15 cellular contexts compared by ENCODE assay signal in the genomic region with DNA sequence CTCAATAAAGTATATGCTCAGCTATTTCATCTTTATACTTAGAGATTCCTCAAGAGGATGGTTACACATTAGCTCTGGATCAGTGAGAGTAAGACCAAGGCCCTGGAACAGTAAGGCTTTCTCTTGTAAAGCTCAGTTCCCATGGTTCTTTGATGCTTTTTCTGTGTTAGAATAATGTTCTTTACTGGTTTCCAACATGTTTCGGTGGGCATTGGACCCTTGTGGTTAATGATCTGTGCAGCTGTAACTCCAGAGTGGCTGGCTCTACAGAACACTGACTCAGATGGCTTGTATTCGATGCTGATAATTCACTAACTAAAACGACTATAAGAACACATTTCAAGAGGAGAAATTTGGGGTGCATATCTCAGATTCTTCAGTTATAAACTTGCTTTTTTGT.
DNase-seq lines count a peak whose midpoint lies in the region; ATAC-seq, FAIRE-seq and TF ChIP-seq lines count a peak whose summit lies in the region.
"Had no signal": no experiment of that assay in that cellular context is flagged by ENCODE, and none has a peak within 500 bp of the region (broad histone marks: within the 10 kb centered on the region; RNA-seq: fewer than 3 reads in every experiment).

No MANE protein-coding gene starts in this region.

- ATAC-seq in GM18870 (IDR thresholded peaks at IDR 0.05; ENCODE audit: unreplicated experiment) = no peak
- no peak for ATAC-seq in HepG2
- ATAC-seq in HG03565 (IDR thresholded peaks at IDR 0.05; ENCODE audit: unreplicated experiment) = no peak
- ATAC-seq: CD8-positive, alpha-beta T cell had no signal

- H3K18ac ChIP-seq in mesenchymal stem cell (ENCODE audit: low read depth in 1 of 2, low read length in 2 of 2) = no peak overlapping the region

- intact Hi-C loops in cardiac septum (cut with DNase I) (loop anchor here (5.0 to 10.0 kb wide), 2 partner anchors 110 to 227 kb away; a partner anchor contains a TSS), mammary epithelial cell (cut with micrococcal nuclease) (no loop called here), HepG2 (cut with micrococcal nuclease; ENCODE audit: unreplicated experiment) (no loop called here)

- H3K36me3 ChIP-seq in right atrium auricular region (no peaks in the 10 kb centered on the region), mammary epithelial cell (ENCODE audit: insufficient read depth, low read length) (no peaks in the 10 kb centered on the region), mesenchymal stem cell (ENCODE audit: control insufficient read depth in 1 of 2, insufficient read depth in 2 of 2, low read depth in 1 of 2, low read length in 2 of 2) (no peaks in the 10 kb centered on the region), urinary bladder (ENCODE audit: insufficient read depth) (no peaks in the 10 kb centered on the region), HepG2 (replicated peaks in 1 of 2; ENCODE audit: control insufficient read depth in 1 of 2, insufficient read depth in 2 of 2, low read length in 2 of 2) (no peaks in the 10 kb centered on the region)
- H3K36me3 ChIP-seq: upper lobe of right lung had no signal

- POLR2A ChIA-PET in HepG2 (lab: Yijun Ruan, JAX) = no interaction called here

- BruUV-seq in mammary epithelial cell (replicated peaks; lab: Mats Ljungman, UMichigan) (no TSS peak), HepG2 (replicated peaks; lab: Mats Ljungman, UMichigan) (no TSS peak)

- H3K27me3 ChIP-seq in right atrium auricular region (no peaks in the 10 kb centered on the region), mammary epithelial cell (ENCODE audit: insufficient read depth, low read length) (no peaks in the 10 kb centered on the region), mesenchymal stem cell (ENCODE audit: control insufficient read depth in 1 of 2, insufficient read depth in 1 of 2, low read length in 2 of 2) (no peaks in the 10 kb centered on the region), HepG2 (ENCODE audit: control insufficient read depth in 1 of 2, insufficient read depth in 2 of 2, low read length in 2 of 2) (no peaks in the 10 kb centered on the region)
- H3K27me3 ChIP-seq: upper lobe of right lung had no signal

- 96% methylated on average over 3 of the region's 3 CpGs for WGBS in mammary epithelial cell (ENCODE audit: low coverage, missing lambda C conversion rate)
- 88% methylated on average over 1 of the region's 3 CpGs for WGBS in mesenchymal stem cell
- WGBS in urinary bladder = 50% methylated on average over 3 of the region's 3 CpGs
- 82% methylated on average over 3 of the region's 3 CpGs for WGBS in HepG2 (ENCODE audit: low lambda C conversion rate)

- peaks cover 14% of the 10 kb centered on the region for H3K79me1 ChIP-seq in mesenchymal stem cell (replicated peaks; ENCODE audit: low read length, poor library complexity, severe bottlenecking)

- H2AK5ac ChIP-seq in mesenchymal stem cell (ENCODE audit: low read length, severe bottlenecking) = no peak overlapping the region

- H2AFZ ChIP-seq in mammary epithelial cell (ENCODE audit: low read depth, low read length) (no peak overlapping the region), mesenchymal stem cell (ENCODE audit: low read depth, low read length) (no peak overlapping the region), HepG2 (ENCODE audit: low read length) (no peak overlapping the region)

- no peak overlapping the region for H2BK12ac ChIP-seq in mesenchymal stem cell (ENCODE audit: low read length in 2 of 2)

- DNase-seq in right atrium auricular region (ENCODE audit: low spot score) (no peak), cardiac septum (ENCODE audit: low spot score) (no peak), mammary epithelial cell (no peak), mesenchymal stem cell (no peak), HepG2 (ENCODE audit: low spot score) (no peak)
- DNase-seq: CD8-positive, alpha-beta T cell; head of caudate nucleus; NCI-H187 treated with DMSO at 0.1 percent for 48 hours; NCI-H510A; occipital lobe; upper lobe of right lung had no signal

- CTCF ChIA-PET in mammary epithelial cell (lab: Charles Lee; ENCODE audit: low non-redundant PET) = no interaction called here
- CTCF ChIA-PET in HepG2 (lab: Yijun Ruan, JAX; ENCODE audit: low intra/inter-chr PET ratio, low total read pairs) = no interaction called here

- dilution Hi-C loops in mammary epithelial cell (cut with HindIII; ENCODE audit: low sequenced_read_pairs) = no loop called here

- no peak for FAIRE-seq in HepG2 (lab: Jason Lieb, UNC)
- FAIRE-seq: GM18507 had no signal

- no peak overlapping the region for H2BK5ac ChIP-seq in mesenchymal stem cell (ENCODE audit: low read depth, low read length, poor library complexity, severe bottlenecking)

- peak overlapping the region; percentile 43 for H3K4me2 ChIP-seq in mammary epithelial cell (ENCODE audit: insufficient read depth, low read depth, low read length)
- no peak overlapping the region for H3K4me2 ChIP-seq in mesenchymal stem cell (ENCODE audit: low read length, poor library complexity, severe bottlenecking)
- no peak overlapping the region for H3K4me2 ChIP-seq in HepG2 (ENCODE audit: low read depth, low read length)

- peaks cover 0 to 79% of the 10 kb centered on the region in 2 donors for H3K4me1 ChIP-seq in right atrium auricular region
- H3K4me1 ChIP-seq in mammary epithelial cell (ENCODE audit: insufficient read depth, low read length) = peaks cover 19% of the 10 kb centered on the region
- H3K4me1 ChIP-seq in mesenchymal stem cell (ENCODE audit: control insufficient read depth, insufficient read depth, low read depth, low read length) = peaks cover 7% of the 10 kb centered on the region
- H3K4me1 ChIP-seq in urinary bladder (ENCODE audit: insufficient read depth) = peaks cover 4% of the 10 kb centered on the region
- H3K4me1 ChIP-seq in HepG2 (ENCODE audit: insufficient read depth, low read length) = peaks cover 19% of the 10 kb centered on the region

- no peak overlapping the region for H2BK15ac ChIP-seq in mesenchymal stem cell (ENCODE audit: low read depth, poor library complexity, severe bottlenecking)

- H4K20me1 ChIP-seq in mammary epithelial cell (ENCODE audit: insufficient read depth, low read length) (no peaks in the 10 kb centered on the region), HepG2 (ENCODE audit: insufficient read depth, low read length) (no peaks in the 10 kb centered on the region)

- H4K91ac ChIP-seq in mesenchymal stem cell (ENCODE audit: low read length) = no peak overlapping the region

- H3K9me3 ChIP-seq in right atrium auricular region = no peaks in the 10 kb centered on the region
- no peaks in the 10 kb centered on the region for H3K9me3 ChIP-seq in mammary epithelial cell (replicated peaks; ENCODE audit: insufficient read depth, low read length)
- H3K9me3 ChIP-seq in mesenchymal stem cell (ENCODE audit: control insufficient read depth, low read length) = no peaks in the 10 kb centered on the region
- no peaks in the 10 kb centered on the region for H3K9me3 ChIP-seq in HepG2 (ENCODE audit: low read length)
- H3K9me3 ChIP-seq: upper lobe of right lung had no signal

- H3K4ac ChIP-seq in mesenchymal stem cell (ENCODE audit: low read depth in 1 of 2, low read length in 2 of 2) = peak overlapping the region in 1 of 2 experiments; percentile 45

- no peak overlapping the region for H4K8ac ChIP-seq in mesenchymal stem cell (ENCODE audit: low read length)

- TF ChIP-seq RAD21 in HepG2 (CRISPR knock-in tag; IDR thresholded peaks at IDR 0.05) = no peak

- H3K27ac ChIP-seq in right atrium auricular region (peak overlapping the region; percentile 70 to 85), mammary epithelial cell (ENCODE audit: insufficient read depth, low read depth, low read length) (peak overlapping the region; percentile 86), mesenchymal stem cell (ENCODE audit: low read length, poor library complexity, severe bottlenecking) (peak overlapping the region; percentile 60), urinary bladder (ENCODE audit: low read depth) (peak overlapping the region; percentile 38), HepG2 (ENCODE audit: extremely low read length, insufficient read depth, low read length) (no peak overlapping the region)

- no peak overlapping the region for H3K23ac ChIP-seq in mesenchymal stem cell (ENCODE audit: low read length in 2 of 2)

- H2BK120ac ChIP-seq in mesenchymal stem cell (ENCODE audit: low read depth, low read length) = no peak overlapping the region

- H3K9ac ChIP-seq in mammary epithelial cell (ENCODE audit: insufficient read depth, low read length) (no peak overlapping the region), mesenchymal stem cell (ENCODE audit: low read length) (no peak overlapping the region), HepG2 (ENCODE audit: insufficient read depth, low read depth, low read length) (no peak overlapping the region)

- peaks cover 93% of the 10 kb centered on the region for H3K79me2 ChIP-seq in mammary epithelial cell (ENCODE audit: insufficient read depth, low read length)
- H3K79me2 ChIP-seq in HepG2 (ENCODE audit: insufficient read depth, low read length) = peaks cover 2% of the 10 kb centered on the region

- TF ChIP-seq POLR2A in HepG2 (IDR thresholded peaks at IDR 0.05; ENCODE audit: insufficient read depth in 1 of 2, low read depth in 2 of 2, low read length in 2 of 2) = no peak

- no peak for TF ChIP-seq CTCF in right atrium auricular region (IDR thresholded peaks at IDR 0.05)
- TF ChIP-seq CTCF in mammary epithelial cell (conservative IDR thresholded peaks at IDR 0.05 in 1 of 2, IDR thresholded peaks at IDR 0.05 in 1 of 2; ENCODE audit: extremely low read depth in 1 of 2, insufficient read depth in 1 of 2, low read depth in 1 of 2, low read length in 2 of 2) = no peak
- no peak for TF ChIP-seq CTCF in HepG2 (CRISPR knock-in tag; IDR thresholded peaks at IDR 0.05)

- in situ Hi-C loops in mammary epithelial cell (cut with MboI; ENCODE audit: low sequenced_read_pairs in 2 of 2) (loop anchor here in 1 of 2 donors (25.0 kb wide), 1 partner anchor 183 kb away; no protein-coding TSS in a partner anchor), HepG2 (cut with HindIII; ENCODE audit: extremely low pct_ligation_motif_present, low pct_unique_long_range_greater_than_20kb) (no loop called here)

- TF ChIP-seq EP300 in HepG2 (IDR thresholded peaks at IDR 0.05; ENCODE audit: low read depth in 2 of 2, low read length in 2 of 2) = no peak
- no peak for TF ChIP-seq EP300 in HepG2 (CRISPR knock-in tag; IDR thresholded peaks at IDR 0.05; ENCODE audit: borderline replicate concordance)

- no peak overlapping the region for H3K14ac ChIP-seq in mesenchymal stem cell (ENCODE audit: low read length in 2 of 2)

- H3K4me3 ChIP-seq in right atrium auricular region (no peak overlapping the region), mammary epithelial cell (replicated peaks in 1 of 3; ENCODE audit: insufficient read depth in 1 of 3, low read depth in 2 of 3, low read length in 3 of 3) (no peak overlapping the region), mesenchymal stem cell (ENCODE audit: insufficient read depth in 1 of 2, low read depth in 1 of 2, low read length in 2 of 2) (no peak overlapping the region), urinary bladder (ENCODE audit: low read depth, low read length) (no peak overlapping the region), HepG2 (replicated peaks in 1 of 3; ENCODE audit: insufficient read depth in 1 of 3, low read depth in 2 of 3, low read length in 3 of 3) (no peak overlapping the region)
- H3K4me3 ChIP-seq: upper lobe of right lung had no signal

TF ChIP-seq in HepG2, 621 proteins besides CTCF, POLR2A, EP300 and RAD21 (continues in another document):
- TF ChIP-seq CCDC6 (CRISPR knock-in tag; IDR thresholded peaks at IDR 0.05) (no peak), AGO1 (IDR thresholded peaks at IDR 0.05; ENCODE audit: low read depth, low read length, poor library complexity, severe bottlenecking) (no peak)
